In the genomic region with DNA sequence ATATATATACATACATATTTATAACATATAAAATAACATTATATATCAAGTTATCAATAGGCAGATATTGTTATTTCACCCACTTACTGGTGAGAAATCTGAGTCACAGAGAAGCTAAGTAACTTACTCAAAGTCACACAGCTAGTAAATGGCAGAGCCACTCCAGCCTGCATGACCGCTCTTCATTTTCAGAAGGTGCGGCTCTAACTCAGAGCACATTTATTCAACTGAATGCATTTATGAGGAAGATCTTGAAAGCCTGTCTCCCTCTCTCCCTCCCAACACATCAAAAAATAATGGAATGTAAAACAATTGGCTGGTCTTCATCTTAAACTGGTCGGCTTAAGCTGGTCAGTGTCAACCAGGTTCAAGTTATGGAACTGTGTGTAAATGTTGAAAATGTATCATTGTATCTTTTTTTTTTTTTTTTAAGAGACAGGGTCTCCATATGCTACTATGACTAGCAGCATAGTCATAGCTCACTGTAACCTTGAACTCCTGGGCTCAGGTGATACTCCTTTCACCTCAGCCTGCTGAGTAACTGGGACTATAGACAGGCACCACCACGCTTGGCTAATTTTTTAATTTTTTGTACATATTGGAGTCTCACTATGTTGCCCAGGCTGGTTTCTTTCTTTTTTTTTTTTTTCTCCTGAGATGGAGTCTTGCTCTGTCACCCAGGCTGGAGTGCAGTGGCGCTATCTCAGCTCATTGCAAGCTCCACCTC, we compare ENCODE assay signal across 27 cellular contexts.
"Had no signal": no experiment of that assay in that cellular context is flagged by ENCODE, and none has a peak within 500 bp of the region (broad histone marks: within the 10 kb centered on the region; RNA-seq: fewer than 3 reads in every experiment).

No MANE protein-coding gene starts in this region.

- H3K4me3 ChIP-seq: coronary artery, hepatocyte, lung, pancreas, smooth muscle cell, stomach, thoracic aorta, transverse colon had no signal

- H3K4me1 Mint-ChIP-seq: endodermal cell, nephron had no signal

- H3K4me2 ChIP-seq: hepatocyte, smooth muscle cell had no signal

- DNase-seq: effector CD4-positive, alpha-beta T cell; endodermal cell; erythroblast; foreskin keratinocyte; head of caudate nucleus; left colon; left ventricle myocardium superior; mesenchymal stem cell; midbrain; naive B cell; occipital lobe; pancreas; right cardiac atrium; stimulated activated CD4-positive, alpha-beta T cell treated with anti-CD3 and anti-CD28 coated beads, Interleukin-4, amount 100 ng/mL, for 24 hours; stimulated activated naive B cell treated with anti-CD40 and anti-IgM and Interleukin-4, amounts not matched to agents 10 μg/mL and 1 μg/mL and 100 μg/mL, for 72 hours; stomach; substantia nigra; transverse colon had no signal

- H3K4me3 Mint-ChIP-seq: endodermal cell; nephron; stimulated activated naive B cell treated with anti-CD40 and anti-IgM and Interleukin-4, amounts not matched to agents 10 μg/mL and 1 μg/mL and 100 μg/mL, for 72 hours had no signal

- H3K9me3 ChIP-seq: pancreas had no signal

- H3K79me2 ChIP-seq: hepatocyte had no signal

- H3K27ac ChIP-seq: foreskin keratinocyte, hepatocyte, pancreas, stomach, thoracic aorta, transverse colon had no signal

- ATAC-seq: foreskin keratinocyte; left colon; left ventricle myocardium superior; pancreas; right cardiac atrium; stimulated activated naive B cell treated with anti-CD40 and anti-IgM and Interleukin-4, amounts not matched to agents 10 μg/mL and 1 μg/mL and 100 μg/mL, for 72 hours had no signal

- H3K36me3 ChIP-seq: pancreas, stomach, thoracic aorta, transverse colon had no signal

- H2AFZ ChIP-seq: hepatocyte had no signal

- H3K27me3 Mint-ChIP-seq: naive B cell; progenitor cell of endocrine pancreas; stimulated activated naive B cell treated with anti-CD40 and anti-IgM and Interleukin-4, amounts not matched to agents 10 μg/mL and 1 μg/mL and 100 μg/mL, for 72 hours had no signal

- H3K27ac Mint-ChIP-seq: endodermal cell; nephron; progenitor cell of endocrine pancreas; stimulated activated naive B cell treated with anti-CD40 and anti-IgM and Interleukin-4, amounts not matched to agents 10 μg/mL and 1 μg/mL and 100 μg/mL, for 72 hours had no signal

- H3K4me1 ChIP-seq: pancreas, transverse colon had no signal

- H3K27me3 ChIP-seq: foreskin keratinocyte, hepatocyte, pancreas, stomach, transverse colon had no signal

- FAIRE-seq: endothelial cell of umbilical vein, pancreas, urothelium cell line had no signal
